Comparison of ENCODE assay signal across 8 cellular contexts in the genomic region with DNA sequence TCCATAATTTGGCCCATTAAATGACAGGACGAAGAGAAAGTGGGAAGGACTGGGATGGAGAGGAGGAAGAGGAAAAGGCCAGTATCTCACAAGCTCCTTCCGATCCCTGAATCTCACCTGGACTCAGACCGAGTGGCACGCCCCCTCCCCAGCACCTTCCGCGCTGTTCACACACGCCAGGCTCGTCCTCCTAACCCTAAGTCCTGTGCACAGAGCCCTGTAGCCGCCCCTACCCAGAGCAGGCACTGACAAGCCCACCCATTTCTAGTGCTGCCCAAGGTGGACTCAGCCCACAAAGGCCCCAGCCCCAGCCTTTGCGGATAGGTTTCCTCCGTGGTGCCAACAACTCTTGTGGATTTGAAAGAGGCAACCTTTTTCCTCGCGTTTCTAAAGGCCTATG. TPM values are rescaled to one million over a fixed set of nuclear protein-coding genes. Genes with fewer than 3 reads are reported as not detected.
A peak's percentile ranks its signal among the peaks of the same experiment; 100 is the strongest.
DNase-seq lines count a peak whose midpoint lies in the region; ATAC-seq and TF ChIP-seq lines count a peak whose summit lies in the region.

No MANE protein-coding gene starts in this region.

- ATAC-seq in heart right ventricle (no peak), memory B cell (ENCODE audit: low read depth) (no peak), thoracic aorta (ENCODE audit: insufficient number of reproducible peaks, low FRiP score, low read depth) (no peak)

- H3K9me3 ChIP-seq in heart right ventricle (no peaks in the 10 kb centered on the region), thoracic aorta (no peaks in the 10 kb centered on the region)

- no peaks in the 10 kb centered on the region for H3K36me3 ChIP-seq in heart right ventricle
- no peaks in the 10 kb centered on the region for H3K36me3 ChIP-seq in thoracic aorta

- intact Hi-C loops in heart right ventricle (cut with DNase I) (no loop called here), cardiac septum (cut with DNase I) (no loop called here)
- intact Hi-C loops in dendritic cell treated with granulocyte-macrophage colony-stimulating factor and Interleukin-4, amounts not matched to agents 40 ng/mL and 50 ng/mL, for 4 days (cut with micrococcal nuclease) = no loop called here

- H3K4me3 ChIP-seq in heart right ventricle (peak overlapping the region in 9 of 10 donors; percentile 43 to 66 (median 57)), thoracic aorta (peak overlapping the region; percentile 77)

- H3K27me3 Mint-ChIP-seq in dendritic cell treated with granulocyte-macrophage colony-stimulating factor and Interleukin-4, amounts not matched to agents 40 ng/mL and 50 ng/mL, for 4 days = peaks cover 10% of the 10 kb centered on the region
- H3K27me3 Mint-ChIP-seq in memory B cell = peaks cover 18% of the 10 kb centered on the region

- WGBS in heart right ventricle, 2 donors = 42 to 43% methylated on average over 13 of the region's 13 CpGs

- H3K4me1 ChIP-seq in heart right ventricle (peaks cover 2 to 42% (median 32%) of the 10 kb centered on the region in 9 donors), thoracic aorta (ENCODE audit: control insufficient read depth in 1 of 2, low read depth in 2 of 2) (peaks cover 7 to 18% of the 10 kb centered on the region in 2 donors)

- DNase-seq in heart right ventricle = no peak
- DNase-seq in cardiac septum (ENCODE audit: low spot score) = no peak
- DNase-seq in memory B cell (ENCODE audit: low spot score in 2 of 2) = no peak
- no peak for DNase-seq in thoracic aorta (ENCODE audit: low spot score)
- no peak for DNase-seq in NCI-H1694 treated with DMSO at 0.1 percent for 48 hours (lab: John Stamatoyannopoulos, UW)
- no peak for DNase-seq in HPDE6-E6E7 (ENCODE audit: extremely low spot score)
- no peak for DNase-seq in NCI-H345 (lab: John Stamatoyannopoulos, UW)

- H3K9me3 Mint-ChIP-seq in dendritic cell treated with granulocyte-macrophage colony-stimulating factor and Interleukin-4, amounts not matched to agents 40 ng/mL and 50 ng/mL, for 4 days = no peaks in the 10 kb centered on the region
- peaks cover 2% of the 10 kb centered on the region for H3K9me3 Mint-ChIP-seq in memory B cell

- TF ChIP-seq CTCF in heart right ventricle (IDR thresholded peaks at IDR 0.05) (no peak), thoracic aorta (IDR thresholded peaks at IDR 0.05) (no peak)

- peaks cover 37% of the 10 kb centered on the region for H3K4me1 Mint-ChIP-seq in dendritic cell treated with granulocyte-macrophage colony-stimulating factor and Interleukin-4, amounts not matched to agents 40 ng/mL and 50 ng/mL, for 4 days (ENCODE audit: low read depth)
- no peaks in the 10 kb centered on the region for H3K4me1 Mint-ChIP-seq in memory B cell

- H3K27ac ChIP-seq in heart right ventricle (peak overlapping the region in 4 of 10 donors; percentile 19 to 74 (median 46)), thoracic aorta (no peak overlapping the region)

- H3K27me3 ChIP-seq in heart right ventricle (peaks cover 0 to 45% (median 38%) of the 10 kb centered on the region in 7 donors), thoracic aorta (replicated peaks; ENCODE audit: insufficient read depth) (peaks cover 32% of the 10 kb centered on the region)

- H3K36me3 Mint-ChIP-seq in dendritic cell treated with granulocyte-macrophage colony-stimulating factor and Interleukin-4, amounts not matched to agents 40 ng/mL and 50 ng/mL, for 4 days (ENCODE audit: low read depth) = no peaks in the 10 kb centered on the region
- no peaks in the 10 kb centered on the region for H3K36me3 Mint-ChIP-seq in memory B cell

- H3K4me3 Mint-ChIP-seq in dendritic cell treated with granulocyte-macrophage colony-stimulating factor and Interleukin-4, amounts not matched to agents 40 ng/mL and 50 ng/mL, for 4 days = peak overlapping the region; percentile 77
- H3K4me3 Mint-ChIP-seq in memory B cell = peak overlapping the region; percentile 50

- H3K27ac Mint-ChIP-seq in dendritic cell treated with granulocyte-macrophage colony-stimulating factor and Interleukin-4, amounts not matched to agents 40 ng/mL and 50 ng/mL, for 4 days = no peak overlapping the region
- H3K27ac Mint-ChIP-seq in memory B cell = no peak overlapping the region

RNA-seq across cellular contexts. Expression of gene HS3ST3B1, which starts 9.2 kb away (rescaled TPM):
- total RNA-seq in heart right ventricle (1 to 10 TPM; 1.1 to 5.9 (median 2.3) TPM), cardiac septum (2.6 TPM), thoracic aorta (1 to 10 TPM; 2.7 to 4.8 TPM)
- 1 to 10 TPM in 1 of 2 donors, under 1 TPM in 1; 0.73 to 1.8 TPM for polyA plus RNA-seq in heart right ventricle
